In the genomic region with DNA sequence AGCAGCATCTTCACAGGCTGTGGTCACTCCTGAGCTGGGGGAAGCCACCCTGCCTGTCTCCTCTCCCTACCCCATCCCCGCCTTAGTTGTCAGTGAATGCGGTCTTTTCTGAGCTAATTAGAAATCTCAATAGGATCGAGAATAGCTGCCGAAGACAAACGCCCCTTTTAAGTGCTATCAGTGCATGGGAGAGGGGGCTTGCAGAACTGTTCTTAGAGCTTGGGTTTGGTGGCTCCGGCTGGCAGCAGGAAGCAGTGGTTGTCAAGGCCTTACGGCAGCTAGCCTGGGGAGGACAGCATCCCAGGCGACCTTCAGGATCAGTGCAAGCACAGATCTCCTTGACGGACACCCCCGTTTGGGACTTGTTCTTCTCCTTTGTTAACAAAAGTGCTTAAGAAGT, we compare ENCODE assay signal across 1 cellular context.
TF ChIP-seq lines count a peak whose summit lies in the region.

No MANE protein-coding gene starts in this region.

TF ChIP-seq in WTC11, 78 proteins besides CTCF, POLR2A, EP300 and RAD21 (continued from another document):
- TF ChIP-seq, protein P1, sequence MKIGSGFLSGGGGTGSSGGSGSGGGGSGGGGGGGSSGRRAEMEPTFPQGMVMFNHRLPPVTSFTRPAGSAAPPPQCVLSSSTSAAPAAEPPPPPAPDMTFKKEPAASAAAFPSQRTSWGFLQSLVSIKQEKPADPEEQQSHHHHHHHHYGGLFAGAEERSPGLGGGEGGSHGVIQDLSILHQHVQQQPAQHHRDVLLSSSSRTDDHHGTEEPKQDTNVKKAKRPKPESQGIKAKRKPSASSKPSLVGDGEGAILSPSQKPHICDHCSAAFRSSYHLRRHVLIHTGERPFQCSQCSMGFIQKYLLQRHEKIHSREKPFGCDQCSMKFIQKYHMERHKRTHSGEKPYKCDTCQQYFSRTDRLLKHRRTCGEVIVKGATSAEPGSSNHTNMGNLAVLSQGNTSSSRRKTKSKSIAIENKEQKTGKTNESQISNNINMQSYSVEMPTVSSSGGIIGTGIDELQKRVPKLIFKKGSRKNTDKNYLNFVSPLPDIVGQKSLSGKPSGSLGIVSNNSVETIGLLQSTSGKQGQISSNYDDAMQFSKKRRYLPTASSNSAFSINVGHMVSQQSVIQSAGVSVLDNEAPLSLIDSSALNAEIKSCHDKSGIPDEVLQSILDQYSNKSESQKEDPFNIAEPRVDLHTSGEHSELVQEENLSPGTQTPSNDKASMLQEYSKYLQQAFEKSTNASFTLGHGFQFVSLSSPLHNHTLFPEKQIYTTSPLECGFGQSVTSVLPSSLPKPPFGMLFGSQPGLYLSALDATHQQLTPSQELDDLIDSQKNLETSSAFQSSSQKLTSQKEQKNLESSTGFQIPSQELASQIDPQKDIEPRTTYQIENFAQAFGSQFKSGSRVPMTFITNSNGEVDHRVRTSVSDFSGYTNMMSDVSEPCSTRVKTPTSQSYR (CRISPR knock-in tag; IDR thresholded peaks at IDR 0.05) = no peak
